ENCODE assay signal across 7 cellular contexts in the genomic region with DNA sequence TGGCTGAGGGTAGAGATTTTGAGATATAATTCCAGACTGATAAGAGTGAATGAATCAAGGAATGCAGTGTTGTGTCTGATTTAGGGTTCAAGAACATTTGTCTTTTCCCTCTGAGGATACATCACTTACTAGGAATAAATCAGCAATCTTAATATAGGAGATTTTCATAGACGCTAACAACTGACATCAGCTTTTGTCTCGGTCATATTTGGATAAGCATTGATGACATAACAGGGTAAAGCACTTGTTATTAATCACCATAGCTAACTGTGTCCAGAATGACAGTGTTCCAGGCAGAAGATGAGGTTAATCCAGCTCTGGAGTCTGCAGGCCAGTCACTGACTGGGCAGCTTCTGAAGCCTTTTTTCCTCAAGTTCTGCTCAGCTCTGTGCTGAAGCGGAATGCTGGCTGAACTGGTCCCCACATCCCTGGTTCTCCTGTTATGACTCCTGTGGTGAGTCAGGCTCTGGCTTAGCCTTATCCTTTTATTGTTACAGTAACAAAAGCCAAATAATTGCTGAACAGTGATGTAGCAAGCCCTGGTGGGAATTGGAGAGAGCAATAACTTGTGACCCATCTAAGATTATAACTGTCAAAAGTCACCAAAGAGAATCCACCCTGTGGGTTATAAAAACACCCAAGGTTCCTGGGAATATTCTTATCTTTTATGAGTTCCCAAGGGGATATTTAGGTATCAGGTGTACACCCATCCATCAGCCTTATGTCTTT. TPM values are rescaled to one million over a fixed set of nuclear protein-coding genes. Genes with fewer than 3 reads are reported as not detected.
DNase-seq lines count a peak whose midpoint lies in the region; ATAC-seq lines count a peak whose summit lies in the region.

No MANE protein-coding gene starts in this region.

- 100% methylated on average over 2 of the region's 3 CpGs; no CpG with 5 or more reads in 1 of the 2 experiments for WGBS in mesodermal cell (ENCODE audit: insufficient coverage in 2 of 2), 2 experiments
- 13% methylated on average over 3 of the region's 3 CpGs for WGBS in urinary bladder

- H3K4me1 ChIP-seq in mesodermal cell (ENCODE audit: control insufficient read depth, insufficient read depth, low read length, poor library complexity, severe bottlenecking), result peaks cover 39% of the 10 kb centered on the region
- peaks cover 2% of the 10 kb centered on the region for H3K4me1 ChIP-seq in urinary bladder (ENCODE audit: insufficient read depth)

- H3K9me3 ChIP-seq in mesodermal cell (ENCODE audit: control insufficient read depth, low read length), result no peaks in the 10 kb centered on the region

- H3K4me3 ChIP-seq in mesodermal cell (ENCODE audit: extremely low read depth, insufficient read depth, low read length, poor library complexity, severe bottlenecking), result no peak overlapping the region
- no peak overlapping the region for H3K4me3 ChIP-seq in urinary bladder (ENCODE audit: low read depth, low read length)

- peak; percentile 46 for DNase-seq in NCI-H2171 treated with DMSO at 0.1 percent for 48 hours (lab: John Stamatoyannopoulos, UW)

- ATAC-seq in GM18870 (IDR thresholded peaks at IDR 0.05; ENCODE audit: unreplicated experiment) (peak; percentile 5), HG02798 (IDR thresholded peaks at IDR 0.05; ENCODE audit: poor library complexity, unreplicated experiment) (no peak), GM18873 (IDR thresholded peaks at IDR 0.05; ENCODE audit: low FRiP score, unreplicated experiment) (no peak)

- H3K36me3 ChIP-seq in mesodermal cell (ENCODE audit: control insufficient read depth, insufficient read depth, low read length) (no peaks in the 10 kb centered on the region), urinary bladder (ENCODE audit: insufficient read depth) (no peaks in the 10 kb centered on the region)

- H3K27ac ChIP-seq in cingulate gyrus (ENCODE audit: low read depth, low read length), result peak overlapping the region; percentile 56
- H3K27ac ChIP-seq in mesodermal cell (ENCODE audit: low read depth, low read length, severe bottlenecking), result peak overlapping the region; percentile 78
- peak overlapping the region; percentile 67 for H3K27ac ChIP-seq in urinary bladder (ENCODE audit: low read depth)

RNA-seq across cellular contexts. Expression of a gene that starts 41.8 kb away (rescaled TPM):
- 15.5 TPM for polyA plus RNA-seq in mesodermal cell (2013, experiment 1 of 2)
- 19.4 TPM for polyA plus RNA-seq in mesodermal cell (2013, experiment 2 of 2)
- 54.0 TPM for total RNA-seq in urinary bladder
- 15.6 TPM for polyA plus RNA-seq in urinary bladder
